In the genomic region with DNA sequence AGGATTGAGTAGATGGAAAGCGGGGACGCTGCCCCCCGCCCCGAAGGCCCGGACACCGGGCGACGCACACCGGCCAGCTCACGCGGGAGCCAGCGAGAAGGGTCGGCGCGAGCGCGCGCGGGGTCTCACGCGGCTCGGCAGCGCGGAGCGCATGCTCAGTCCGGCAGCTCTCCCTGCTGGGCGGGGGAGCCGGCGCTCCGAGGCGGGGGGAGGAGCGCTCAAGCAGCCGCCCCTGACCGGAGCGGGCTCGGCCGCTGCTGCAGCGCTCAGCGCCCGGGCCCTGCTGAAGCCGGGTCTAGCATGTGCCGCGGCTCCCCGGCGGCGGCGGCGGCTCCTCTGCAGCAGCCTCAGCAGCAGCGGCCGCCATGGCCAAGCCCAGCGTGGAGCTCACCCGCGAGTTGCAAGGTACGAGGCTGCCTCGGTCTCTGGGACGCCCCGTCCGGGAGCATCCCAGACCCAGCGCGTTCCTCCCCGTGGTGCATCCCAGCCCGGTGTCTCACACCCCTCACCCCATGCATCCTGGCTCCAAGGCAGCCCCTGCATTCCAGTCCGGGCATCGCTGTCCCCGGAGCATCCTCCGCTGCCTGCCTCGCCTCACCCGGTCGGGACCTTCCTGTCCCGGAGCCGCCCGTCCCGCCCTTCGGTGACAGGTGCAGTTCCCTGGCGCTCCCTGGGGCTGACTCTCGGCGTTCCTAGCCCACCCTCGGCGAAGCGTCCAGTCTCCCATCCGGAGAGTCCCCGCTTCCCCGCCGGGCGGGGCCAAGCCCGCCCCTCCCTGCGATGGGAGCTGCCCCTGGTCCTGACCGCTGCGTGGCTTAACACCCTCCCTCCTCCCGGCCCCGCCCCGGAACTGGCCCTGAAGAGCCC, we compare ENCODE assay signal across 9 cellular contexts. TPM values are rescaled to one million over a fixed set of nuclear protein-coding genes. Genes with fewer than 3 reads are reported as not detected.
DNase-seq lines count a peak whose midpoint lies in the region; ATAC-seq, FAIRE-seq and TF ChIP-seq lines count a peak whose summit lies in the region.
"Had no signal": no experiment of that assay in that cellular context is flagged by ENCODE, and none has a peak within 500 bp of the region (broad histone marks: within the 10 kb centered on the region; RNA-seq: fewer than 3 reads in every experiment).

CARMIL3 (plus strand) TSS at position 221 of the 867 bp plus-strand sequence; CDS start at position 366, 145 bp downstream.

- peak; percentile 69 for ATAC-seq in HG02763 (IDR thresholded peaks at IDR 0.05; ENCODE audit: unreplicated experiment)

- H3K4me3 ChIP-seq in keratinocyte (ENCODE audit: control insufficient read depth in 2 of 3, extremely low read depth in 1 of 3, insufficient read depth in 2 of 3, low read depth in 1 of 3, low read length in 3 of 3) = peak within 1 kb of the TSS; percentile 37 to 67 (median 67)

- peak within 1 kb of the TSS; percentile 71 for H2AFZ ChIP-seq in keratinocyte (ENCODE audit: control insufficient read depth, low read length)

- no peaks in the 10 kb centered on the region for H3K36me3 ChIP-seq in keratinocyte (ENCODE audit: control insufficient read depth in 2 of 2, extremely low read depth in 1 of 2, insufficient read depth in 2 of 2, low read length in 2 of 2)

- H3K27ac ChIP-seq in VCaP = peak within 1 kb of the TSS; percentile 78
- H3K27ac ChIP-seq in keratinocyte (ENCODE audit: control insufficient read depth, insufficient read depth, low read length) = no peak within 1 kb of the TSS

- no peaks in the 10 kb centered on the region for H3K79me2 ChIP-seq in keratinocyte (ENCODE audit: control insufficient read depth, insufficient read depth, low read length)

- no peaks in the 10 kb centered on the region for H4K20me1 ChIP-seq in keratinocyte (ENCODE audit: control insufficient read depth, extremely low read depth, insufficient read depth, low read length)

- H3K4me2 ChIP-seq in keratinocyte (ENCODE audit: control insufficient read depth, extremely low read depth, insufficient read depth, low read depth, low read length) = peak within 1 kb of the TSS; percentile 86

- H3K4me1 ChIP-seq in keratinocyte (ENCODE audit: control insufficient read depth, extremely low read depth, insufficient read depth, low read length) = peaks cover 7% of the 10 kb centered on the region

- no peak for FAIRE-seq in keratinocyte (lab: Jason Lieb, UNC)
- FAIRE-seq: G401.6 had no signal

- dilution Hi-C loops in keratinocyte (cut with MboI; ENCODE audit: extremely low pct_ligation_motif_present, low sequenced_read_pairs) = no loop called here

- peak within 1 kb of the TSS; percentile 44 for H3K9ac ChIP-seq in keratinocyte (ENCODE audit: control insufficient read depth, extremely low read depth, insufficient read depth, low read length)

- DNase-seq in NCI-H187 (lab: John Stamatoyannopoulos, UW) (peak; percentile 50 to 64), NCI-H187 treated with DMSO at 0.1 percent for 48 hours (lab: John Stamatoyannopoulos, UW) (no peak), NCI-H1694 treated with DMSO at 0.1 percent for 48 hours (lab: John Stamatoyannopoulos, UW) (peak; percentile 41), keratinocyte (ENCODE audit: low read depth, low spot score) (no peak)
- peak; percentile 41 for DNase-seq in central memory CD4-positive, alpha-beta T cell
- peak; percentile 21 to 46 for DNase-seq in stimulated activated CD4-positive, alpha-beta T cell treated with anti-CD3 and anti-CD28 coated beads, Interleukin-12 subunit alpha, Interleukin-12 subunit beta, amount 100 ng/mL, for 24 hours (ENCODE audit: low read depth in 2 of 2)

- no peaks in the 10 kb centered on the region for H3K9me3 ChIP-seq in keratinocyte (ENCODE audit: control insufficient read depth, low read depth, low read length)

- no peaks in the 10 kb centered on the region for H3K9me1 ChIP-seq in keratinocyte (ENCODE audit: control insufficient read depth, extremely low read depth, insufficient read depth, low read length)

- no peaks in the 10 kb centered on the region for H3K27me3 ChIP-seq in keratinocyte (ENCODE audit: control insufficient read depth, extremely low read depth, insufficient read depth, low read length)

- TF ChIP-seq CTCF in VCaP (conservative IDR thresholded peaks at IDR 0.05) = no peak
- no peak for TF ChIP-seq CTCF in keratinocyte (optimal IDR thresholded peaks at IDR 0.05 in 1 of 3, IDR thresholded peaks at IDR 0.05 in 1 of 3, conservative IDR thresholded peaks at IDR 0.05 in 1 of 3; ENCODE audit: extremely low read depth in 1 of 3, insufficient read depth in 2 of 3, low read length in 3 of 3)

RNA-seq across cellular contexts. Expression of gene CARMIL3, which starts in this region (rescaled TPM):
- polyA plus RNA-seq in keratinocyte = 0.02 to 0.76 TPM (median 0.12 TPM) in 3 replicates
- polyA plus RNA-seq in keratinocyte (2011; ENCODE audit: low read depth) = 2.3 TPM
- polyA plus RNA-seq in keratinocyte (2011; cell fraction: cytosol; rRNA removed) = 0.02 and 0.06 TPM in 2 replicates
- polyA plus RNA-seq in keratinocyte (2011; cell fraction: nucleus; rRNA removed) = 0.70 and 0.96 TPM in 2 replicates
- polyA plus RNA-seq in keratinocyte (2012; ENCODE audit: low replicate concordance) = 0.03 and 2.9 TPM in 2 replicates
- 0.63 TPM in 1 of 3 replicates, not detected in the others for polyA minus RNA-seq in keratinocyte
- polyA minus RNA-seq in keratinocyte (2011; cell fraction: cytosol; rRNA and poly(A)+ RNA removed) = not detected
- polyA minus RNA-seq in keratinocyte (2011; cell fraction: nucleus; rRNA and poly(A)+ RNA removed) = 0.11 and 0.31 TPM in 2 replicates

Comparison
In these comparisons a context has a peak if more than half of its experiments do, and no peak if none do; other contexts are left out.
1. DNase-seq: peak in NCI-H187 (2 of 2), NCI-H1694 treated with DMSO at 0.1 percent for 48 hours (single experiment), central memory CD4-positive, alpha-beta T cell (single experiment) and stimulated activated CD4-positive, alpha-beta T cell treated with anti-CD3 and anti-CD28 coated beads, Interleukin-12 subunit alpha, Interleukin-12 subunit beta, amount 100 ng/mL, for 24 hours (2 of 2); none in NCI-H187 treated with DMSO at 0.1 percent for 48 hours (single experiment) and keratinocyte (single experiment).